ENCODE assay signal across 27 cellular contexts in the genomic region with DNA sequence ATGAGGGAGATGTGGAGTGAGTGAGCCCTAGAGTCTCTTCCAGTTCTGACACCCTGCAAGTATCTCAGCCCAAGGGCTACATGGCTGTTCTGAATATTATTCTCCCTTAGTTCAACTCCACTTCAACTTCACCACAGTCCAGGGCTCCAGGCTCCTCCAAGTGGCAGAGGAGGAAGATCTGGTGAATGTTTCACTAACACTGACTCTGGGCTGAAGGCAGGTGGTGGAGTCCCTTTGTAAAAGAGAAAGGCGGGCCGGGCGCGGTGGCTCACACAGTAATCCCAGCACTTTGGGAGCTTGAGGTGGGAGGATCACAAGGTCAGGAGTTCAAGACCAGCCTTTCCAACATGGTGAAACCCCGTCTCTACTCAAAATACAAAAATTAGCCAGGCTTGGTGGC. TPM values are rescaled to one million over a fixed set of nuclear protein-coding genes. Genes with fewer than 3 reads are reported as not detected.
DNase-seq lines count a peak whose midpoint lies in the region; ATAC-seq and TF ChIP-seq lines count a peak whose summit lies in the region.
"Had no signal": no experiment of that assay in that cellular context is flagged by ENCODE, and none has a peak within 500 bp of the region (broad histone marks: within the 10 kb centered on the region; RNA-seq: fewer than 3 reads in every experiment).

No MANE protein-coding gene starts in this region.

- H3K4me1 ChIP-seq in HEK293 (ENCODE audit: control insufficient read depth, insufficient read depth, low read length) (no peaks in the 10 kb centered on the region), transverse colon (no peaks in the 10 kb centered on the region), MM.1S (ENCODE audit: low read length) (no peaks in the 10 kb centered on the region)
- H3K4me1 ChIP-seq: BE2C had no signal

- no peaks in the 10 kb centered on the region for H3K9me3 Mint-ChIP-seq in activated naive CD4-positive, alpha-beta T cell treated with anti-CD3 and anti-CD28 coated beads for 36 hours
- H3K9me3 Mint-ChIP-seq: CD8-positive, alpha-beta memory T cell had no signal

- no peak overlapping the region for H3K4me3 Mint-ChIP-seq in activated naive CD4-positive, alpha-beta T cell treated with anti-CD3 and anti-CD28 coated beads for 36 hours
- H3K4me3 Mint-ChIP-seq: CD14-positive monocyte; CD8-positive, alpha-beta memory T cell had no signal

- no peaks in the 10 kb centered on the region for H3K79me2 ChIP-seq in MM.1S (ENCODE audit: low read length)

- H3K36me3 ChIP-seq in HEK293 (ENCODE audit: control insufficient read depth in 2 of 2, insufficient read depth in 1 of 2, low read length in 2 of 2), result no peaks in the 10 kb centered on the region
- H3K36me3 ChIP-seq in transverse colon, result no peaks in the 10 kb centered on the region
- H3K36me3 ChIP-seq in MM.1S (replicated peaks; ENCODE audit: insufficient read depth, low read length), result no peaks in the 10 kb centered on the region
- H3K36me3 ChIP-seq: BE2C had no signal

- H3K4me3 ChIP-seq in HEK293 (ENCODE audit: low read depth, low read length), result no peak overlapping the region
- H3K4me3 ChIP-seq in choroid plexus epithelial cell (ENCODE audit: low read depth, low read length), result no peak overlapping the region
- H3K4me3 ChIP-seq in transverse colon, result no peak overlapping the region
- H3K4me3 ChIP-seq in MM.1S (ENCODE audit: low read length), result no peak overlapping the region
- H3K4me3 ChIP-seq: GM12878 had no signal

- H2AFZ ChIP-seq in MM.1S (ENCODE audit: low read length), result no peak overlapping the region

- CTCF ChIA-PET in HEK293 (lab: Yijun Ruan, JAX), result no interaction called here
- CTCF ChIA-PET in activated naive CD4-positive, alpha-beta T cell treated with anti-CD3 and anti-CD28 coated beads for 36 hours (lab: Charles Lee), result no interaction called here

- peaks cover 6% of the 10 kb centered on the region for H3K27me3 Mint-ChIP-seq in activated naive CD4-positive, alpha-beta T cell treated with anti-CD3 and anti-CD28 coated beads for 36 hours (ENCODE audit: low read depth)

- H3K4me2 ChIP-seq in MM.1S (ENCODE audit: low read depth, low read length), result no peak overlapping the region

- H3K27me3 ChIP-seq in transverse colon (peaks cover 13% of the 10 kb centered on the region), MM.1S (replicated peaks; ENCODE audit: insufficient read depth, low read length) (peaks cover 38% of the 10 kb centered on the region)
- H3K27me3 ChIP-seq: BE2C had no signal

- TF ChIP-seq CTCF in HEK293 (tag by site-specific recombination; IDR thresholded peaks at IDR 0.05), result 0 out of 2 replicates have a peak, but pooled peaks have one; percentile 11
- TF ChIP-seq CTCF in choroid plexus epithelial cell (conservative IDR thresholded peaks at IDR 0.05; ENCODE audit: low read depth, low read length), result no peak
- no peak for TF ChIP-seq CTCF in transverse colon (IDR thresholded peaks at IDR 0.05)
- TF ChIP-seq CTCF in MM.1S (IDR thresholded peaks at IDR 0.05; ENCODE audit: low read length), result no peak

- no peak overlapping the region for H3K27ac Mint-ChIP-seq in activated naive CD4-positive, alpha-beta T cell treated with anti-CD3 and anti-CD28 coated beads for 36 hours
- H3K27ac Mint-ChIP-seq: CD14-positive monocyte had no signal

- no peak overlapping the region for H3K9ac ChIP-seq in MM.1S (ENCODE audit: low read length)

- H3K36me3 Mint-ChIP-seq in activated naive CD4-positive, alpha-beta T cell treated with anti-CD3 and anti-CD28 coated beads for 36 hours (ENCODE audit: low read depth), result no peaks in the 10 kb centered on the region
- H3K36me3 Mint-ChIP-seq: CD14-positive monocyte; CD8-positive, alpha-beta memory T cell had no signal

- no peak for TF ChIP-seq POLR2A in transverse colon (IDR thresholded peaks at IDR 0.05)

- no peak for TF ChIP-seq EP300 in transverse colon (IDR thresholded peaks at IDR 0.05; ENCODE audit: low read depth)

- POLR2A ChIA-PET in HEK293 (lab: Yijun Ruan, JAX), result no interaction called here

- no peak overlapping the region for H3K27ac ChIP-seq in HEK293 (ENCODE audit: extremely low read depth, low read depth, low read length)
- H3K27ac ChIP-seq in transverse colon, result no peak overlapping the region
- no peak overlapping the region for H3K27ac ChIP-seq in MM.1S (ENCODE audit: low read length)

- H3K9me3 ChIP-seq in HEK293 (ENCODE audit: control insufficient read depth, insufficient read depth, low read depth, low read length) (no peaks in the 10 kb centered on the region), transverse colon (no peaks in the 10 kb centered on the region), MM.1S (replicated peaks; ENCODE audit: insufficient read depth, low read length) (no peaks in the 10 kb centered on the region)
- H3K9me3 ChIP-seq: BE2C had no signal

- 51% methylated on average over 5 of the region's 5 CpGs; no CpG with 5 or more reads in 1 of the 2 donors for WGBS in transverse colon (ENCODE audit: low coverage in 1 of 2), 2 donors

- intact Hi-C loops in left colon (cut with DNase I, micrococcal nuclease), result no loop called here
- intact Hi-C loops in transverse colon (cut with DNase I; ENCODE audit: low total_unique reads), result no loop called here
- intact Hi-C loops in activated naive CD4-positive, alpha-beta T cell treated with anti-CD3 and anti-CD28 coated beads for 36 hours (cut with micrococcal nuclease), result no loop called here

- H3K4me1 Mint-ChIP-seq in activated naive CD4-positive, alpha-beta T cell treated with anti-CD3 and anti-CD28 coated beads for 36 hours (ENCODE audit: low read depth), result no peaks in the 10 kb centered on the region
- H3K4me1 Mint-ChIP-seq: CD14-positive monocyte; CD8-positive, alpha-beta memory T cell had no signal

- peak; percentile 9 for DNase-seq in choroid plexus epithelial cell (ENCODE audit: low read depth)
- DNase-seq in left colon, result peak in 1 of 2 donors; percentile 34
- DNase-seq in transverse colon, result peak; percentile 40
- DNase-seq in activated naive CD4-positive, alpha-beta T cell treated with anti-CD3 and anti-CD28 coated beads for 36 hours, result no peak
- no peak for DNase-seq in MM.1S
- DNase-seq: BE2C; CD8-positive, alpha-beta memory T cell; DMS 273 treated with DMSO at 0.1 percent for 48 hours; DMS79; EL; GDM1; KBM-7; NCI-H1105 treated with DMSO at 0.1 percent for 48 hours; NCI-H146; NCI-H2029; NCI-H226; NCI-H510A; NCI-H69; SHP77 treated with DMSO at 0.1 percent for 48 hours had no signal

- in situ Hi-C loops in transverse colon (cut with MboI; ENCODE audit: low pct_ligation_motif_present in 1 of 4, low pct_unique_long_range_greater_than_20kb in 1 of 4, low sequenced_read_pairs in 3 of 4), result no loop called here

- ATAC-seq in left colon (peak; percentile 82), HG02763 (IDR thresholded peaks at IDR 0.05; ENCODE audit: unreplicated experiment) (no peak)
- ATAC-seq: GM12878, HCT116 had no signal

- no peaks in the 10 kb centered on the region for H3F3A ChIP-seq in MM.1S (ENCODE audit: insufficient read depth, low read length)

- H4K20me1 ChIP-seq in MM.1S (ENCODE audit: insufficient read depth, low read length), result no peaks in the 10 kb centered on the region

- H3K9me2 ChIP-seq in MM.1S (replicated peaks; ENCODE audit: insufficient read depth, low read length), result no peaks in the 10 kb centered on the region

TF ChIP-seq in HEK293, 187 proteins besides CTCF, POLR2A, EP300 and RAD21 (continues in another document):
- TF ChIP-seq FEZF1 (tag by site-specific recombination; IDR thresholded peaks at IDR 0.05), result no peak
- TF ChIP-seq, protein P1, sequence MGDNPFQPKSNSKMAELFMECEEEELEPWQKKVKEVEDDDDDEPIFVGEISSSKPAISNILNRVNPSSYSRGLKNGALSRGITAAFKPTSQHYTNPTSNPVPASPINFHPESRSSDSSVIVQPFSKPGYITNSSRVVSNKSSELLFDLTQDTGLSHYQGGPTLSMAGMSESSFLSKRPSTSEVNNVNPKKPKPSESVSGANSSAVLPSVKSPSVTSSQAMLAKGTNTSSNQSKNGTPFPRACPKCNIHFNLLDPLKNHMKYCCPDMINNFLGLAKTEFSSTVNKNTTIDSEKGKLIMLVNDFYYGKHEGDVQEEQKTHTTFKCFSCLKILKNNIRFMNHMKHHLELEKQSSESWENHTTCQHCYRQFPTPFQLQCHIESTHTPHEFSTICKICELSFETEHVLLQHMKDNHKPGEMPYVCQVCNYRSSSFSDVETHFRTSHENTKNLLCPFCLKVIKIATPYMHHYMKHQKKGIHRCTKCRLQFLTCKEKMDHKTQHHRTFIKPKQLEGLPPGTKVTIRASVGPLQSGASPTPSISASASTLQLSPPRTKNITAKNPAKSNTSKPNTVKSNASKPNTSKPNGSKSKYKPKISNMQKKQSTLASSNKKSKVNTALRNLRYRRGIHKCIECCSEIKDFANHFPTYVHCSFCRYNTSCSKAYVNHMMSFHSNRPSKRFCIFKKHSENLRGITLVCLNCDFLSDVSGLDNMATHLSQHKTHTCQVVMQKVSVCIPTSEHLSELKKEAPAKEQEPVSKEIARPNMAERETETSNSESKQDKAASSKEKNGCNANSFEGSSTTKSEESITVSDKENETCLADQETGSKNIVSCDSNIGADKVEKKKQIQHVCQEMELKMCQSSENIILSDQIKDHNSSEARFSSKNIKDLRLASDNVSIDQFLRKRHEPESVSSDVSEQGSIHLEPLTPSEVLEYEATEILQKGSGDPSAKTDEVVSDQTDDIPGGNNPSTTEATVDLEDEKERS (tag by site-specific recombination; IDR thresholded peaks at IDR 0.05), result no peak
- TF ChIP-seq, protein P2, sequence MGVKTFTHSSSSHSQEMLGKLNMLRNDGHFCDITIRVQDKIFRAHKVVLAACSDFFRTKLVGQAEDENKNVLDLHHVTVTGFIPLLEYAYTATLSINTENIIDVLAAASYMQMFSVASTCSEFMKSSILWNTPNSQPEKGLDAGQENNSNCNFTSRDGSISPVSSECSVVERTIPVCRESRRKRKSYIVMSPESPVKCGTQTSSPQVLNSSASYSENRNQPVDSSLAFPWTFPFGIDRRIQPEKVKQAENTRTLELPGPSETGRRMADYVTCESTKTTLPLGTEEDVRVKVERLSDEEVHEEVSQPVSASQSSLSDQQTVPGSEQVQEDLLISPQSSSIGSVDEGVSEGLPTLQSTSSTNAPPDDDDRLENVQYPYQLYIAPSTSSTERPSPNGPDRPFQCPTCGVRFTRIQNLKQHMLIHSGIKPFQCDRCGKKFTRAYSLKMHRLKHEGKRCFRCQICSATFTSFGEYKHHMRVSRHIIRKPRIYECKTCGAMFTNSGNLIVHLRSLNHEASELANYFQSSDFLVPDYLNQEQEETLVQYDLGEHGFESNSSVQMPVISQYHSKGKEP (tag by site-specific recombination; IDR thresholded peaks at IDR 0.05), result no peak
- TF ChIP-seq ZNF416 (tag by site-specific recombination; IDR thresholded peaks at IDR 0.05), result no peak
- TF ChIP-seq TRIM28 (IDR thresholded peaks at IDR 0.05; ENCODE audit: borderline replicate concordance, low read length), result no peak
- TF ChIP-seq ZNF366 (tag by site-specific recombination; conservative IDR thresholded peaks at IDR 0.05), result no peak

RNA-seq across cellular contexts. Expression of a gene that starts 13.6 kb away (rescaled TPM):
- total RNA-seq in left colon (1 to 10 TPM in 1 of 2 donors, under 1 TPM in 1; 0.92 to 1.5 TPM), transverse colon (under 1 TPM in 3 of 4 donors, not detected in 1; 0.48 to 0.82 (median 0.75) TPM)
- total RNA-seq in activated naive CD4-positive, alpha-beta T cell treated with anti-CD3 and anti-CD28 coated beads for 36 hours, result under 1 TPM; 0.07 to 0.12 TPM
- total RNA-seq: GM12878, H4, LHCN-M2, MCF 10A had no signal

RNA-seq across cellular contexts. Expression of a gene that starts 24.3 kb away (rescaled TPM):
- total RNA-seq in left colon (100 to 1,000 TPM; 129 to 174 TPM), transverse colon (1,000 to 10,000 TPM in 1 of 4 donors, 100 to 1,000 TPM in 3; 127 to 1,072 (median 208) TPM)
- total RNA-seq in activated naive CD4-positive, alpha-beta T cell treated with anti-CD3 and anti-CD28 coated beads for 36 hours, result 10 to 100 TPM; 72.7 to 81.4 TPM

Comparison
In these comparisons a context has a peak if more than half of its experiments do, and no peak if none do; other contexts are left out.
1. DNase-seq: peak in choroid plexus epithelial cell (single experiment) and transverse colon (single experiment); none in activated naive CD4-positive, alpha-beta T cell treated with anti-CD3 and anti-CD28 coated beads for 36 hours (single experiment) and MM.1S (single experiment).